8 cellular contexts compared by ENCODE assay signal in the genomic region with DNA sequence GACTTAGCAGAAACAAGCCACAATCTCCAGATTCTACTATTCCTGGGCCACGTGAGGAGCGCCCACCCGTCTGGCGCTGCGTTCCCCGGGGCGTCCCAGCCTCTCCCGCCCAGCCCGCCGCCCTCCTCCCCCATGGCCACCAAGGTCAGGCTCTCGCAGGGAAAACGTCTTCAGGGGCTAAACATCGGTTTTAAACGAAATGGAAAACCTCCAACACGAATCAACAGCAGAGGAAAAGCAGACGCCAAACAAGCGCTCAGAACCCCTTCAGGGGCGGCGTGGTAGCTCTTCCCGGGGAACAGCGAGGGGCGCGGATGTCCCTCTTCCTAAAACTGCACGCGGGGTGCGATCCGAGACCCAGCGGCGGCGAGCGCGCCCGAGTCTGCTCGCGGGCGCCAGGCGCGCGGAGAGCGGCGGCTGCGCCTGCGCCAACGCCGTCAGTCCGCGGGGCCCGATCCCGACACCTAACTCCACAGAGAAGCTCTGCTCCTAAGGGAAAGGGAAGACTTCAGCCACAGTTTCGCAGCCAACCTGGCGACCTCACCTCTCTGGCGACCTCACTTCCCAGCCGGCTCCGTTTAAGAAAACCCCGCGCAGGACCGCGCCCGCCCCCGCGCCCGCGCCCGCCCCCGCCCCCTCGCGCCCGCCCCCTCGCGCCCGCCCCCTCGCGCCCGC. TPM values are rescaled to one million over a fixed set of nuclear protein-coding genes. Genes with fewer than 3 reads are reported as not detected.
A peak's percentile ranks its signal among the peaks of the same experiment; 100 is the strongest.
DNase-seq lines count a peak whose midpoint lies in the region; ATAC-seq and TF ChIP-seq lines count a peak whose summit lies in the region.

No MANE protein-coding gene starts in this region.

- H3K4me1 ChIP-seq in H9 (ENCODE audit: insufficient read depth, low read length) (peaks cover 4% of the 10 kb centered on the region; the same call in 1 of the 2 replicates), Loucy (ENCODE audit: insufficient read depth, low read length, poor library complexity, severe bottlenecking) (peaks cover 20% of the 10 kb centered on the region), adrenal gland (replicated peaks in 1 of 2) (peaks cover 12 to 23% of the 10 kb centered on the region in 2 donors), aorta (ENCODE audit: control insufficient read depth in 1 of 2, insufficient read depth in 2 of 2, low read length in 2 of 2) (peaks cover 0 to 3% of the 10 kb centered on the region in 2 donors)

- H3K36me3 ChIP-seq in Loucy (ENCODE audit: insufficient read depth, low read length) = peaks cover 10% of the 10 kb centered on the region; the same call in 1 of the 2 replicates
- peaks cover 11% of the 10 kb centered on the region for H3K36me3 ChIP-seq in SK-N-MC (ENCODE audit: insufficient read depth, low read length)
- H3K36me3 ChIP-seq in adrenal gland (replicated peaks in 1 of 2) = peaks cover 0 to 9% of the 10 kb centered on the region in 2 donors
- peaks cover 2 to 5% of the 10 kb centered on the region in 2 donors for H3K36me3 ChIP-seq in aorta (ENCODE audit: control insufficient read depth in 1 of 2, insufficient read depth in 2 of 2, low read length in 1 of 2)

- H3K36me3 Mint-ChIP-seq in H9 (ENCODE audit: insufficient read depth in 1 of 3, low read depth in 3 of 3) = peaks cover 9 to 19% (median 16%) of the 10 kb centered on the region in 3 experiments; a peak in 6 of 7 replicates

- peak overlapping the region; percentile 3 for H2BK120ac ChIP-seq in H9 (ENCODE audit: low read depth, low read length, poor library complexity, severe bottlenecking)

- no peaks in the 10 kb centered on the region for H3K9me3 ChIP-seq in H9 (ENCODE audit: control insufficient read depth, low read depth, low read length)
- no peaks in the 10 kb centered on the region for H3K9me3 ChIP-seq in Loucy (ENCODE audit: insufficient read depth, low read depth, low read length)
- no peaks in the 10 kb centered on the region for H3K9me3 ChIP-seq in SK-N-MC (ENCODE audit: low read depth, low read length)
- H3K9me3 ChIP-seq in adrenal gland (replicated peaks in 1 of 3) = no peaks in the 10 kb centered on the region
- H3K9me3 ChIP-seq in aorta (ENCODE audit: control insufficient read depth, low read length) = no peaks in the 10 kb centered on the region

- no peak overlapping the region for H4K5ac ChIP-seq in H9 (ENCODE audit: insufficient read length, low read depth, low read length)

- DNase-seq in H9 (peak; percentile 83), SK-N-MC (ENCODE audit: low read depth, low spot score) (no peak), adrenal gland (peak; percentile 34 to 78 (median 60)), left cardiac atrium (peak; percentile 70), pons (ENCODE audit: low spot score) (peak; percentile 51), aorta (peak; percentile 77 to 88)

- no peak overlapping the region for H3K56ac ChIP-seq in H9 (ENCODE audit: insufficient read length, low read depth, low read length)

- peak overlapping the region; percentile 95 for H3K9ac ChIP-seq in H9 (ENCODE audit: extremely low read depth, insufficient read length, low read length)
- peak overlapping the region; percentile 94 for H3K9ac ChIP-seq in Loucy (ENCODE audit: low read depth, low read length, poor library complexity, severe bottlenecking)
- H3K9ac ChIP-seq in SK-N-MC (ENCODE audit: insufficient read length) = peak overlapping the region; percentile 73

- intact Hi-C loops in adrenal gland (cut with DNase I) (no loop called here), left cardiac atrium (cut with DNase I) (no loop called here), aorta (cut with DNase I) (loop anchor here (2.0 to 5.0 kb wide), 4 partner anchors 34 to 180 kb away; a partner anchor contains a TSS)

- no peak for TF ChIP-seq POLR2A in adrenal gland (IDR thresholded peaks at IDR 0.05)

- peak overlapping the region; percentile 96 for H3K14ac ChIP-seq in H9 (ENCODE audit: insufficient read depth, low read length)

- no peak overlapping the region for H4K8ac ChIP-seq in H9 (replicated peaks; ENCODE audit: insufficient read length, low read depth, low read length)

- no peak overlapping the region for H3K23ac ChIP-seq in H9 (ENCODE audit: insufficient read length, low read depth, low read length)

- no peak overlapping the region for H3K4ac ChIP-seq in H9 (ENCODE audit: low read depth, low read length)

- WGBS in H9 (ENCODE audit: extremely low coverage, insufficient read length, low lambda C conversion rate) = no CpG with 5 or more reads among the region's 74 CpGs
- 0 to 1% (median 0%) methylated on average over 17 to 66 of the region's 74 CpGs for WGBS in adrenal gland, 4 donors
- WGBS in aorta, 2 donors = 0% methylated on average over 66 to 74 of the region's 74 CpGs

- H3K4me2 ChIP-seq in H9 (ENCODE audit: insufficient read depth, insufficient read length, low read length) (peak overlapping the region; percentile 79), Loucy (ENCODE audit: low read depth, low read length, poor library complexity, severe bottlenecking) (peak overlapping the region; percentile 92)

- peak overlapping the region; percentile 91 for H3K18ac ChIP-seq in H9 (ENCODE audit: insufficient read length, low read depth, low read length)

- no peak overlapping the region for H2AK5ac ChIP-seq in H9 (ENCODE audit: insufficient read length, low read length)

- no peaks in the 10 kb centered on the region for H3K27me3 Mint-ChIP-seq in H9 (ENCODE audit: low read depth)

- H3F3A ChIP-seq in Loucy (ENCODE audit: low read depth) = no peaks in the 10 kb centered on the region

- H4K20me1 ChIP-seq in H9 (ENCODE audit: control insufficient read depth, insufficient read depth, insufficient read length) = peaks cover 2% of the 10 kb centered on the region
- peaks cover 5% of the 10 kb centered on the region for H4K20me1 ChIP-seq in Loucy (ENCODE audit: insufficient read depth, low read length, poor library complexity, severe bottlenecking)

- no peak overlapping the region for H2BK12ac ChIP-seq in H9 (ENCODE audit: insufficient read length, low read depth, low read length)

- H3K9me3 Mint-ChIP-seq in H9 = no peaks in the 10 kb centered on the region

- H2BK5ac ChIP-seq in H9 (ENCODE audit: insufficient read length, low read length) = peak overlapping the region; percentile 0

- peak overlapping the region; percentile 84 for H3K27ac ChIP-seq in H9 (ENCODE audit: insufficient read length, low read depth, low read length)
- H3K27ac ChIP-seq in SK-N-MC = peak overlapping the region; percentile 55
- peak overlapping the region; percentile 62 to 88 (median 87) for H3K27ac ChIP-seq in adrenal gland
- peak overlapping the region in 1 of 2 donors; percentile 83 for H3K27ac ChIP-seq in aorta (ENCODE audit: low read depth in 1 of 2, low read length in 2 of 2)

- H4K91ac ChIP-seq in H9 (ENCODE audit: insufficient read length, low read depth, low read length) = no peak overlapping the region

- H2BK20ac ChIP-seq in H9 (ENCODE audit: low read depth, low read length, poor library complexity, severe bottlenecking) = no peak overlapping the region

- H3K27me3 ChIP-seq in H9 (ENCODE audit: insufficient read depth, low read length) = no peaks in the 10 kb centered on the region
- H3K27me3 ChIP-seq in Loucy (ENCODE audit: insufficient read depth, low read length, poor library complexity, severe bottlenecking) = no peaks in the 10 kb centered on the region
- H3K27me3 ChIP-seq in adrenal gland = no peaks in the 10 kb centered on the region
- no peaks in the 10 kb centered on the region for H3K27me3 ChIP-seq in aorta (ENCODE audit: control insufficient read depth in 1 of 2, insufficient read depth in 2 of 2, low read length in 1 of 2)

- no peaks in the 10 kb centered on the region for H3K79me1 ChIP-seq in H9 (ENCODE audit: insufficient read depth, low read depth, low read length, poor library complexity, severe bottlenecking)

- no peak overlapping the region for H3T11ph ChIP-seq in H9 (ENCODE audit: low read length)

- H3K4me3 ChIP-seq in GM08714 (ENCODE audit: low read length) (peak overlapping the region; percentile 96), Loucy (ENCODE audit: low read length, poor library complexity, severe bottlenecking) (peak overlapping the region; percentile 89), SK-N-MC (peak overlapping the region; percentile 95), adrenal gland (peak overlapping the region in 2 of 4 donors; percentile 78 to 98), aorta (ENCODE audit: low read length in 2 of 2) (peak overlapping the region; percentile 40 to 75)

- H3K79me2 ChIP-seq in H9 (ENCODE audit: insufficient read depth, low read length) = no peaks in the 10 kb centered on the region
- H3K79me2 ChIP-seq in Loucy (ENCODE audit: insufficient read depth, low read length) = peaks cover 46% of the 10 kb centered on the region

- no peaks in the 10 kb centered on the region for H3K23me2 ChIP-seq in H9 (ENCODE audit: insufficient read length, low read depth, low read length, poor library complexity, severe bottlenecking)

- H2AFZ ChIP-seq in H9 (ENCODE audit: low read length) (no peak overlapping the region), Loucy (ENCODE audit: low read length) (peak overlapping the region; percentile 55)

- H3K4me1 Mint-ChIP-seq in H9 = peaks cover 25 to 29% of the 10 kb centered on the region in 2 experiments

- no peak for TF ChIP-seq CTCF in H9 (conservative IDR thresholded peaks at IDR 0.05)
- no peak for TF ChIP-seq CTCF in Loucy (conservative IDR thresholded peaks at IDR 0.05; ENCODE audit: low read length)
- peak in 1 of 6 experiments; percentile 3 for TF ChIP-seq CTCF in adrenal gland (IDR thresholded peaks at IDR 0.05)

- peak overlapping the region; percentile 97 to 99 (median 99); a peak in 6 of 7 replicates for H3K27ac Mint-ChIP-seq in H9

- H3K4me3 Mint-ChIP-seq in H9 = peak overlapping the region; percentile 97

- ATAC-seq in left cardiac atrium (peak; percentile 67 to 73), aorta (ENCODE audit: low FRiP score) (peak; percentile 87)

- no peaks in the 10 kb centered on the region for H3K9me2 ChIP-seq in Loucy (replicated peaks; ENCODE audit: low read depth, low read length)

- H2BK15ac ChIP-seq in H9 (ENCODE audit: low read depth, low read length) = no peak overlapping the region

RNA-seq across cellular contexts. Expression of a gene that starts 0.5 kb away (rescaled TPM):
- total RNA-seq in H9 (2021) (23.2 and 26.5 TPM in 2 replicates), adrenal gland (10 to 100 TPM; 23.6 to 63.2 (median 48.4) TPM), left cardiac atrium (10 to 100 TPM; 37.4 to 39.6 TPM), aorta (10 to 100 TPM; 36.0 to 43.4 TPM)
- polyA plus RNA-seq in adrenal gland (10 to 100 TPM; 51.2 to 58.6 (median 54.1) TPM), aorta (10 to 100 TPM in 1 of 2 donors, 1 to 10 TPM in 1; 7.9 to 22.5 TPM)

RNA-seq across cellular contexts. Expression of a gene that starts 27.5 kb away (rescaled TPM):
- total RNA-seq in H9 (2021) (2.0 TPM in 2 replicates), adrenal gland (10 to 100 TPM in 3 of 8 donors, 1 to 10 TPM in 5; 1.4 to 13.3 (median 7.5) TPM), left cardiac atrium (1 to 10 TPM; 1.2 TPM), aorta (1 to 10 TPM; 2.0 to 3.0 TPM)
- polyA plus RNA-seq in adrenal gland (1 to 10 TPM; 2.0 to 5.0 (median 2.7) TPM), aorta (under 1 TPM; 0.13 to 0.26 TPM)

Comparison
In these comparisons a context has a peak if more than half of its experiments do, and no peak if none do; other contexts are left out.
1. intact Hi-C loops: an anchor here in aorta (2.0 to 5.0 kb wide); none called in adrenal gland and left cardiac atrium.